ENCODE assay signal across 8 cellular contexts in the genomic region with DNA sequence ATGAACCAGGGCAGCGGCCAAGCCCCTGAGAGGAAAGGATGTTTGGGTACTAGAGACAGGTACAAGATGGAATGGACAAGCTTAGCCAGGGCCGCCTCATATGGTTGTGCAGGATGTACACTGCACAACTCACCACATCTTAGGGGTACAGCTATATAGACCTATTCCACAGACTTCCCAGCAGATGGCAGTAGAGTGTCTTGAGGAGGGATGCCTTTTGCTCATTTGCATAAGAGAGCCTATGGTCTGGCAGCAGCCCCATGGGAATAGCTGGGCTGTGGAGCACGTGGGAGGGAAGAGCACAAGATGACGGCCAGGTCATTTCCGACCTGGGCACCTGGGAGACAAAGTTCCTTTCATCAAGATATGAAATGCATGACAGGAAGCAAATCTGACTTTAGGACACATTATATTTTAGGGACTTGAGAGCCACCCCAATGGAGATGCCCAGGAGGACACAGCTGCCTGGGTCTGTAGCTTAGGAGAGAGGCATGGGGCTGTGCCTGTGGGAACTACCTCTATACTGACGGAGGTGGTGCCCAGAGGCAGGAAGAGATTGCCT.
A peak's percentile ranks its signal among the peaks of the same experiment; 100 is the strongest.
DNase-seq lines count a peak whose midpoint lies in the region; ATAC-seq and TF ChIP-seq lines count a peak whose summit lies in the region.

No MANE protein-coding gene starts in this region.

- H4K20me1 ChIP-seq in KMS-11 (ENCODE audit: insufficient read depth) = no peaks in the 10 kb centered on the region

- H3K9ac ChIP-seq in KMS-11 = no peak overlapping the region

- intact Hi-C loops in left lung (cut with DNase I) = no loop called here
- intact Hi-C loops in uterus (cut with DNase I; ENCODE audit: low total_unique reads) = no loop called here

- peak overlapping the region; percentile 19; the same call in 1 of the 2 replicates for H2AFZ ChIP-seq in KMS-11 (ENCODE audit: low read depth)

- DNase-seq in AG04449 (ENCODE audit: low read depth, low spot score) (peak; percentile 45), GM12864 (ENCODE audit: low read depth) (peak; percentile 66), HCEC 1CT (peak; percentile 86), NOMO-1 treated with dmso at 0.1 percent for 144 hours (lab: John Stamatoyannopoulos, UW; ENCODE audit: unreplicated experiment) (peak; percentile 25), cerebellar cortex (ENCODE audit: low spot score) (peak; percentile 84), left lung (no peak), uterus (no peak)

- CTCF ChIA-PET in AG04449 (lab: Yijun Ruan, JAX) = interaction anchor here (0.6 to 3.9 kb wide), 41 partner anchors 10 to 667 kb away, joined by 3 to 61 read pairs (median 4); no protein-coding TSS in a partner anchor

- H3K27ac ChIP-seq in KMS-11 (no peak overlapping the region), left lung (no peak overlapping the region), uterus (no peak overlapping the region)

- no peaks in the 10 kb centered on the region for H3K4me1 ChIP-seq in KMS-11 (ENCODE audit: low read depth, poor library complexity, severe bottlenecking)
- no peaks in the 10 kb centered on the region for H3K4me1 ChIP-seq in left lung
- H3K4me1 ChIP-seq in uterus = no peaks in the 10 kb centered on the region

- no peak overlapping the region for H3K4me2 ChIP-seq in KMS-11

- H3K36me3 ChIP-seq in KMS-11 (ENCODE audit: insufficient read depth) = no peaks in the 10 kb centered on the region
- H3K36me3 ChIP-seq in left lung = no peaks in the 10 kb centered on the region
- no peaks in the 10 kb centered on the region for H3K36me3 ChIP-seq in uterus

- H3K27me3 ChIP-seq in KMS-11 (ENCODE audit: insufficient read depth, low read depth) (no peaks in the 10 kb centered on the region), left lung (peaks cover 0 to 14% of the 10 kb centered on the region in 2 donors), uterus (no peaks in the 10 kb centered on the region)

- H3K9me3 ChIP-seq in left lung (no peaks in the 10 kb centered on the region), uterus (no peaks in the 10 kb centered on the region)

- ATAC-seq in left lung = peak; percentile 97

- H3K4me3 ChIP-seq in AG04449 (ENCODE audit: low read depth, low read length) = no peak overlapping the region
- H3K4me3 ChIP-seq in GM12864 (ENCODE audit: low read depth, low read length) = no peak overlapping the region
- no peak overlapping the region for H3K4me3 ChIP-seq in KMS-11 (IDR thresholded peaks at IDR 0.05; ENCODE audit: insufficient read depth, low read depth, low read length)
- H3K4me3 ChIP-seq in left lung = no peak overlapping the region
- H3K4me3 ChIP-seq in uterus = no peak overlapping the region

- TF ChIP-seq CTCF in AG04449 (IDR thresholded peaks at IDR 0.05; ENCODE audit: insufficient read depth, low read length, missing control alignments) = peak; percentile 72
- peak; percentile 78 for TF ChIP-seq CTCF in GM12864 (IDR thresholded peaks at IDR 0.05; ENCODE audit: low read depth, low read length, missing control alignments)
- peak; percentile 88 for TF ChIP-seq CTCF in KMS-11 (conservative IDR thresholded peaks at IDR 0.05; ENCODE audit: low read depth, low read length)
- peak; percentile 61 to 77 for TF ChIP-seq CTCF in left lung (IDR thresholded peaks at IDR 0.05)
- TF ChIP-seq CTCF in uterus (IDR thresholded peaks at IDR 0.05) = peak; percentile 15 to 23 (median 21)

- POLR2A ChIA-PET in AG04449 (lab: Yijun Ruan, JAX) = interaction anchor here (0.5 kb wide), 1 partner anchor 309 kb away, joined by 4 read pairs; no protein-coding TSS in a partner anchor

- H3K79me2 ChIP-seq in KMS-11 (ENCODE audit: insufficient read depth, low read depth) = no peaks in the 10 kb centered on the region

- TF ChIP-seq POLR2A in uterus (IDR thresholded peaks at IDR 0.05) = no peak

Comparison
In these comparisons a context has a peak if more than half of its experiments do, and no peak if none do; other contexts are left out.
1. DNase-seq: peak in AG04449 (single experiment), GM12864 (single experiment), HCEC 1CT (single experiment), NOMO-1 treated with dmso at 0.1 percent for 144 hours (single experiment) and cerebellar cortex (single experiment); none in left lung (0 of 2) and uterus (0 of 2).
2. CTCF ChIP-seq: peak in every context shown above with its lines; median percentile 88 in KMS-11; 78 in GM12864; 72 in AG04449; 69 in left lung; 21 in uterus.